Comparison of ENCODE assay signal across 20 cellular contexts in the genomic region with DNA sequence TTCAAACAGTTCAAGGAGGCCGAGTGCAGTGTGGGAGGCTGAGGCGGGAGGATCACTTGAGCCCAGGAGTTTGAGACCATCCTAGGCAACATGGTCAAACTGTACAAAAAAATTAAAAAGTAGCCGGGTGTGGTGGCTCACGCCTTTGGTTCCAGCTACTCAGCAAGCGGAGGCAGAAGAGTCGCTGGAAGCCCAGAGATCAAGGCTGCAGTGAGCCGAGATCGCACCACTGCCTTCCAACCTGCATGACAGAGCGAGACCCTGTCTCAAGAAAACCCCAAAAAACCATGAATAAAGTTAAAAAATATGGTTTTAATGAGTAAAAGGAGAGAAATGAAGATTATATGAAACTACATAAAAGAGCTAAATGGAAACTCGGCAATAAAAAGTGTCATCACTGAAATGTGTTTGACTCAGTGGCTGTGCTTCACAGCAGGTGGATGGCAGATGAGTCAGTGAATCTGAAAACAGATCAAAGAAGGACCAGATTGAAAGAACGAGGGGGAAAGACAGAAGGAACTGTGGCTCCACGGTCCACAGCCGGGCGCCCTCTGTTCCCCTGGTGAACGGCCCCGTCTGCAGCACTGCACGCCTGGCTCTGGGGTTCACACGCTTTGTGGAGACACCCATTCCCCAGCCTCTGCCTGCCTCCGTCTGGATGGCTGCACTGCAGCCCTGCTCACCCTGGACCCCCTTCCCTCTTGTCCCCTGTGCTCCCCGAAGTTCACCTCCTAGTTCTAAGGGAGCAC. TPM values are rescaled to one million over a fixed set of nuclear protein-coding genes. Genes with fewer than 3 reads are reported as not detected.
DNase-seq lines count a peak whose midpoint lies in the region; ATAC-seq, FAIRE-seq and TF ChIP-seq lines count a peak whose summit lies in the region.
"Had no signal": no experiment of that assay in that cellular context is flagged by ENCODE, and none has a peak within 500 bp of the region (broad histone marks: within the 10 kb centered on the region; RNA-seq: fewer than 3 reads in every experiment).

No MANE protein-coding gene starts in this region.

- no peaks in the 10 kb centered on the region for H4K20me1 ChIP-seq in HepG2 (ENCODE audit: insufficient read depth, low read length)

- H3K4me2 ChIP-seq in HepG2 (ENCODE audit: low read depth, low read length), result no peak overlapping the region
- H3K4me2 ChIP-seq: PC-9 had no signal

- H3K4me1 Mint-ChIP-seq in activated T-cell treated with anti-CD3 and anti-CD28 coated beads, Interleukin-2, amount 50 U/mL, for 4 hours (ENCODE audit: low read depth), result peaks cover 21% of the 10 kb centered on the region
- peaks cover 5% of the 10 kb centered on the region for H3K4me1 Mint-ChIP-seq in endothelial cell (ENCODE audit: unreplicated experiment)
- peaks cover 32% of the 10 kb centered on the region for H3K4me1 Mint-ChIP-seq in stimulated activated naive CD8-positive, alpha-beta T cell treated with anti-CD3 and anti-CD28 coated beads, Interleukin-15, Interleukin-2, amounts not matched to agents 100 ng/mL and 50 ng/mL, for 24 hours (ENCODE audit: low read depth)

- H3K9me3 Mint-ChIP-seq in activated T-cell treated with anti-CD3 and anti-CD28 coated beads, Interleukin-2, amount 50 U/mL, for 4 hours, result no peaks in the 10 kb centered on the region
- no peaks in the 10 kb centered on the region for H3K9me3 Mint-ChIP-seq in endothelial cell (ENCODE audit: unreplicated experiment)
- H3K9me3 Mint-ChIP-seq in stimulated activated naive CD8-positive, alpha-beta T cell treated with anti-CD3 and anti-CD28 coated beads, Interleukin-15, Interleukin-2, amounts not matched to agents 100 ng/mL and 50 ng/mL, for 24 hours, result no peaks in the 10 kb centered on the region

- ATAC-seq in HepG2 (no peak), right lobe of liver (no peak)
- ATAC-seq in activated T-cell treated with anti-CD3 and anti-CD28 coated beads, Interleukin-2, amount 50 U/mL, for 4 hours, result peak; percentile 92 to 95
- ATAC-seq: activated CD8-positive, alpha-beta memory T cell treated with anti-CD3 and anti-CD28 coated beads, Interleukin-2, amount 10 ng/mL, durations not matched to agents 7 days and 5 days; body of pancreas had no signal

- H3K9ac ChIP-seq in HepG2 (ENCODE audit: insufficient read depth, low read depth, low read length), result no peak overlapping the region

- H3K79me2 ChIP-seq in HepG2 (ENCODE audit: insufficient read depth, low read length), result no peaks in the 10 kb centered on the region

- H3K36me3 ChIP-seq in HepG2 (replicated peaks in 1 of 2; ENCODE audit: control insufficient read depth in 1 of 2, insufficient read depth in 2 of 2, low read length in 2 of 2) (no peaks in the 10 kb centered on the region), right lobe of liver (no peaks in the 10 kb centered on the region)

- no peak for FAIRE-seq in HepG2 (lab: Jason Lieb, UNC)

- no peak for TF ChIP-seq POLR2A in HepG2 (IDR thresholded peaks at IDR 0.05; ENCODE audit: insufficient read depth in 1 of 2, low read depth in 2 of 2, low read length in 2 of 2)
- TF ChIP-seq POLR2A in right lobe of liver (IDR thresholded peaks at IDR 0.05), result no peak

- DNase-seq in HepG2 (ENCODE audit: low spot score) (no peak), right lobe of liver (no peak), endothelial cell (ENCODE audit: low spot score) (no peak), Ammon's horn (ENCODE audit: low spot score) (no peak)
- no peak for DNase-seq in activated T-cell treated with anti-CD3 and anti-CD28 coated beads, Interleukin-2, amount 50 U/mL, for 4 hours
- DNase-seq in effector CD8-positive, alpha-beta T cell (lab: John Stamatoyannopoulos, UW), result no peak
- DNase-seq: activated CD8-positive, alpha-beta memory T cell treated with anti-CD3 and anti-CD28 coated beads, Interleukin-2, amount 10 ng/mL, durations not matched to agents 7 days and 5 days; AML-193; body of pancreas; HCEC 1CT; Kasumi-1; kidney glomerular epithelial cell; NCI-H1048; NCI-H1930; PC-9 had no signal

- no peak for TF ChIP-seq RAD21 in HepG2 (CRISPR knock-in tag; IDR thresholded peaks at IDR 0.05)

- POLR2A ChIA-PET in HepG2 (lab: Yijun Ruan, JAX), result no interaction called here

- in situ Hi-C loops in HepG2 (cut with HindIII; ENCODE audit: extremely low pct_ligation_motif_present, low pct_unique_long_range_greater_than_20kb), result no loop called here

- H2AFZ ChIP-seq in HepG2 (ENCODE audit: low read length), result no peak overlapping the region
- H2AFZ ChIP-seq: PC-9 had no signal

- no peaks in the 10 kb centered on the region for H3K27me3 ChIP-seq in HepG2 (ENCODE audit: control insufficient read depth in 1 of 2, insufficient read depth in 2 of 2, low read length in 2 of 2)
- no peaks in the 10 kb centered on the region for H3K27me3 ChIP-seq in right lobe of liver
- H3K27me3 ChIP-seq: body of pancreas, upper lobe of left lung had no signal

- peak overlapping the region; percentile 64 for H3K27ac Mint-ChIP-seq in endothelial cell (ENCODE audit: unreplicated experiment)
- H3K27ac Mint-ChIP-seq in stimulated activated naive CD8-positive, alpha-beta T cell treated with anti-CD3 and anti-CD28 coated beads, Interleukin-15, Interleukin-2, amounts not matched to agents 100 ng/mL and 50 ng/mL, for 24 hours, result peak overlapping the region; percentile 38
- H3K27ac Mint-ChIP-seq: activated CD8-positive, alpha-beta memory T cell treated with anti-CD3 and anti-CD28 coated beads, Interleukin-2, amount 10 ng/mL, durations not matched to agents 7 days and 5 days had no signal

- TF ChIP-seq CTCF in HepG2 (CRISPR knock-in tag; IDR thresholded peaks at IDR 0.05), result no peak
- no peak for TF ChIP-seq CTCF in right lobe of liver (IDR thresholded peaks at IDR 0.05)
- TF ChIP-seq CTCF in endothelial cell (IDR thresholded peaks at IDR 0.05; ENCODE audit: unreplicated experiment), result no peak

- 90% methylated on average over 20 of the region's 20 CpGs for WGBS in HepG2 (ENCODE audit: low lambda C conversion rate)
- 81% methylated on average over 4 of the region's 20 CpGs for WGBS in right lobe of liver (ENCODE audit: insufficient coverage, low coverage, low lambda C conversion rate, missing lambda C conversion rate)

- peaks cover 4% of the 10 kb centered on the region for H3K36me3 Mint-ChIP-seq in activated T-cell treated with anti-CD3 and anti-CD28 coated beads, Interleukin-2, amount 50 U/mL, for 4 hours (ENCODE audit: insufficient read depth)
- peaks cover 33% of the 10 kb centered on the region for H3K36me3 Mint-ChIP-seq in endothelial cell (ENCODE audit: low read depth, unreplicated experiment)
- H3K36me3 Mint-ChIP-seq in stimulated activated naive CD8-positive, alpha-beta T cell treated with anti-CD3 and anti-CD28 coated beads, Interleukin-15, Interleukin-2, amounts not matched to agents 100 ng/mL and 50 ng/mL, for 24 hours (ENCODE audit: low read depth), result peaks cover 16% of the 10 kb centered on the region

- CTCF ChIA-PET in HepG2 (lab: Yijun Ruan, JAX; ENCODE audit: low intra/inter-chr PET ratio, low total read pairs), result no interaction called here

- no TSS peak for BruUV-seq in HepG2 (replicated peaks; lab: Mats Ljungman, UMichigan)

- H3K4me3 ChIP-seq in HepG2 (replicated peaks in 1 of 3; ENCODE audit: insufficient read depth in 1 of 3, low read depth in 2 of 3, low read length in 3 of 3) (no peak overlapping the region), right lobe of liver (no peak overlapping the region)
- H3K4me3 ChIP-seq: body of pancreas, PC-9, upper lobe of left lung had no signal

- TF ChIP-seq EP300 in HepG2 (IDR thresholded peaks at IDR 0.05; ENCODE audit: low read depth in 2 of 2, low read length in 2 of 2), result no peak
- TF ChIP-seq EP300 in HepG2 (CRISPR knock-in tag; IDR thresholded peaks at IDR 0.05; ENCODE audit: borderline replicate concordance), result no peak

- H3K4me1 ChIP-seq in HepG2 (ENCODE audit: insufficient read depth, low read length), result peaks cover 26% of the 10 kb centered on the region
- H3K4me1 ChIP-seq in right lobe of liver, result peaks cover 0 to 12% (median 0%) of the 10 kb centered on the region in 4 donors
- H3K4me1 ChIP-seq: body of pancreas had no signal

- intact Hi-C loops in HepG2 (cut with micrococcal nuclease; ENCODE audit: unreplicated experiment) (no loop called here), right lobe of liver (cut with DNase I) (loop anchor here in 1 of 2 donors (10.0 kb wide), 1 partner anchor 303 kb away; no protein-coding TSS in a partner anchor)

- H3K4me3 Mint-ChIP-seq in activated T-cell treated with anti-CD3 and anti-CD28 coated beads, Interleukin-2, amount 50 U/mL, for 4 hours, result peak overlapping the region; percentile 20
- H3K4me3 Mint-ChIP-seq in endothelial cell (ENCODE audit: unreplicated experiment), result peak overlapping the region; percentile 48
- H3K4me3 Mint-ChIP-seq in stimulated activated naive CD8-positive, alpha-beta T cell treated with anti-CD3 and anti-CD28 coated beads, Interleukin-15, Interleukin-2, amounts not matched to agents 100 ng/mL and 50 ng/mL, for 24 hours, result no peak overlapping the region
- H3K4me3 Mint-ChIP-seq: activated CD8-positive, alpha-beta memory T cell treated with anti-CD3 and anti-CD28 coated beads, Interleukin-2, amount 10 ng/mL, durations not matched to agents 7 days and 5 days had no signal

- H3K27me3 Mint-ChIP-seq in activated T-cell treated with anti-CD3 and anti-CD28 coated beads, Interleukin-2, amount 50 U/mL, for 4 hours (ENCODE audit: low read depth), result no peaks in the 10 kb centered on the region
- H3K27me3 Mint-ChIP-seq in endothelial cell (ENCODE audit: unreplicated experiment), result peaks cover 7% of the 10 kb centered on the region
- H3K27me3 Mint-ChIP-seq in stimulated activated naive CD8-positive, alpha-beta T cell treated with anti-CD3 and anti-CD28 coated beads, Interleukin-15, Interleukin-2, amounts not matched to agents 100 ng/mL and 50 ng/mL, for 24 hours, result no peaks in the 10 kb centered on the region
- H3K27me3 Mint-ChIP-seq: activated CD8-positive, alpha-beta memory T cell treated with anti-CD3 and anti-CD28 coated beads, Interleukin-2, amount 10 ng/mL, durations not matched to agents 7 days and 5 days had no signal

- H3K9me3 ChIP-seq in HepG2 (ENCODE audit: low read length), result no peaks in the 10 kb centered on the region
- no peaks in the 10 kb centered on the region for H3K9me3 ChIP-seq in right lobe of liver
- H3K9me3 ChIP-seq: body of pancreas, upper lobe of left lung had no signal

- H3K27ac ChIP-seq in HepG2 (ENCODE audit: extremely low read length, insufficient read depth, low read length) (no peak overlapping the region), right lobe of liver (no peak overlapping the region)
- H3K27ac ChIP-seq: body of pancreas, PC-9, upper lobe of left lung, VCaP had no signal

RNA-seq across cellular contexts. Expression of gene EXD3, which starts 25.1 kb away (rescaled TPM):
- total RNA-seq in HepG2 (2016; rRNA removed; fragmentation: Illumina TruSeq; extraction: Trizol) (1.3 and 2.7 TPM in 2 replicates), right lobe of liver (10 to 100 TPM in 3 of 6 experiments, 1 to 10 TPM in 3; 3.3 to 14.4 (median 10.6) TPM), endothelial cell (ENCODE audit: unreplicated experiment) (19.9 TPM)
- total RNA-seq in HepG2 (2016; cell fraction: cytosol; rRNA removed; fragmentation: Illumina TruSeq; extraction: Trizol; ENCODE audit: low read depth), result 1.1 and 1.7 TPM in 2 replicates
- 1.3 and 3.1 TPM in 2 replicates for total RNA-seq in HepG2 (2016; cell fraction: insoluble cytoplasmic fraction; rRNA removed; fragmentation: Illumina TruSeq; extraction: Trizol)
- 1.6 and 2.4 TPM in 2 replicates for total RNA-seq in HepG2 (2016; cell fraction: membrane; rRNA removed; fragmentation: Illumina TruSeq; extraction: Trizol)
- 3.0 and 3.1 TPM in 2 replicates for total RNA-seq in HepG2 (2016; cell fraction: nucleus; rRNA removed; fragmentation: Illumina TruSeq; extraction: Trizol)
- 4.8 and 9.1 TPM in 2 replicates for polyA plus RNA-seq in HepG2 (2011; rRNA removed)
- 1.6 and 3.2 TPM in 2 replicates for polyA plus RNA-seq in HepG2 (2011; cell fraction: cytosol; rRNA removed)
- polyA plus RNA-seq in HepG2 (2011; cell fraction: nucleus; rRNA removed), result 82.5 and 82.6 TPM in 2 replicates
- 4.7 and 9.6 TPM in 2 replicates for polyA plus RNA-seq in HepG2 (2012)
- 3.8 and 4.6 TPM in 2 replicates for polyA plus RNA-seq in HepG2 (2016; cell fraction: cytosol; fragmentation: Illumina TruSeq; extraction: Trizol; ENCODE audit: low read depth)
- polyA plus RNA-seq in HepG2 (2016; cell fraction: insoluble cytoplasmic fraction; fragmentation: Illumina TruSeq; extraction: Trizol; ENCODE audit: low read depth), result 2.3 and 2.8 TPM in 2 replicates
- 5.3 and 6.7 TPM in 2 replicates for polyA plus RNA-seq in HepG2 (2016; cell fraction: membrane; fragmentation: Illumina TruSeq; extraction: Trizol; ENCODE audit: low read depth)
- polyA plus RNA-seq in HepG2 (2016; cell fraction: nucleus; fragmentation: Illumina TruSeq; extraction: Trizol; ENCODE audit: insufficient read depth, low read depth), result 8.9 and 9.7 TPM in 2 replicates
- 3.4 and 4.2 TPM in 2 replicates for polyA minus RNA-seq in HepG2 (2011; rRNA and poly(A)+ RNA removed; ENCODE audit: low replicate concordance)
- 0.62 and 2.6 TPM in 2 replicates for polyA minus RNA-seq in HepG2 (2011; cell fraction: cytosol; rRNA and poly(A)+ RNA removed)
- polyA minus RNA-seq in HepG2 (2011; cell fraction: nucleus; rRNA and poly(A)+ RNA removed), result 6.6 and 9.0 TPM in 2 replicates
- total RNA-seq in activated T-cell treated with anti-CD3 and anti-CD28 coated beads, Interleukin-2, amount 50 U/mL, for 4 hours, result 1 to 10 TPM; 1.7 to 2.8 (median 2.5) TPM

RNA-seq across cellular contexts. Expression of gene NOXA1, which starts 25.3 kb away (rescaled TPM):
- total RNA-seq in HepG2 (2016; rRNA removed; fragmentation: Illumina TruSeq; extraction: Trizol) (0.63 and 1.2 TPM in 2 replicates), right lobe of liver (1 to 10 TPM; 4.7 to 8.0 (median 5.7) TPM), endothelial cell (ENCODE audit: unreplicated experiment) (0.36 TPM)
- total RNA-seq in HepG2 (2016; cell fraction: cytosol; rRNA removed; fragmentation: Illumina TruSeq; extraction: Trizol; ENCODE audit: low read depth), result 0.81 and 1.1 TPM in 2 replicates
- total RNA-seq in HepG2 (2016; cell fraction: insoluble cytoplasmic fraction; rRNA removed; fragmentation: Illumina TruSeq; extraction: Trizol), result 0.82 and 1.9 TPM in 2 replicates
- total RNA-seq in HepG2 (2016; cell fraction: membrane; rRNA removed; fragmentation: Illumina TruSeq; extraction: Trizol), result 0.46 and 1.00 TPM in 2 replicates
- 1.6 and 2.0 TPM in 2 replicates for total RNA-seq in HepG2 (2016; cell fraction: nucleus; rRNA removed; fragmentation: Illumina TruSeq; extraction: Trizol)
- 0.78 and 2.1 TPM in 2 replicates for polyA plus RNA-seq in HepG2 (2011; rRNA removed)
- polyA plus RNA-seq in HepG2 (2011; cell fraction: cytosol; rRNA removed), result 0.53 and 1.0 TPM in 2 replicates
- 17.1 and 17.5 TPM in 2 replicates for polyA plus RNA-seq in HepG2 (2011; cell fraction: nucleus; rRNA removed)
- 0.76 and 1.0 TPM in 2 replicates for polyA plus RNA-seq in HepG2 (2012)
- 0.60 and 0.67 TPM in 2 replicates for polyA plus RNA-seq in HepG2 (2016; cell fraction: cytosol; fragmentation: Illumina TruSeq; extraction: Trizol; ENCODE audit: low read depth)
- polyA plus RNA-seq in HepG2 (2016; cell fraction: insoluble cytoplasmic fraction; fragmentation: Illumina TruSeq; extraction: Trizol; ENCODE audit: low read depth), result 0.39 and 0.46 TPM in 2 replicates
- polyA plus RNA-seq in HepG2 (2016; cell fraction: membrane; fragmentation: Illumina TruSeq; extraction: Trizol; ENCODE audit: low read depth), result 0.44 and 0.56 TPM in 2 replicates
- polyA plus RNA-seq in HepG2 (2016; cell fraction: nucleus; fragmentation: Illumina TruSeq; extraction: Trizol; ENCODE audit: insufficient read depth, low read depth), result 3.7 and 3.8 TPM in 2 replicates
- polyA minus RNA-seq in HepG2 (2011; rRNA and poly(A)+ RNA removed; ENCODE audit: low replicate concordance), result 0.44 and 0.61 TPM in 2 replicates
- polyA minus RNA-seq in HepG2 (2011; cell fraction: cytosol; rRNA and poly(A)+ RNA removed), result 0.44 TPM in 1 of 2 replicates, not detected in the other
- 1.8 and 3.4 TPM in 2 replicates for polyA minus RNA-seq in HepG2 (2011; cell fraction: nucleus; rRNA and poly(A)+ RNA removed)
- total RNA-seq in activated T-cell treated with anti-CD3 and anti-CD28 coated beads, Interleukin-2, amount 50 U/mL, for 4 hours, result under 1 TPM; 0.34 to 0.82 (median 0.46) TPM

RNA-seq across cellular contexts. Expression of gene ENTPD8, which starts 43.3 kb away (rescaled TPM):
- total RNA-seq in HepG2 (2016; rRNA removed; fragmentation: Illumina TruSeq; extraction: Trizol), result 0.21 and 0.44 TPM in 2 replicates
- 0.09 and 0.20 TPM in 2 replicates for total RNA-seq in HepG2 (2016; cell fraction: cytosol; rRNA removed; fragmentation: Illumina TruSeq; extraction: Trizol; ENCODE audit: low read depth)
- 0.33 and 0.43 TPM in 2 replicates for total RNA-seq in HepG2 (2016; cell fraction: insoluble cytoplasmic fraction; rRNA removed; fragmentation: Illumina TruSeq; extraction: Trizol)
- total RNA-seq in HepG2 (2016; cell fraction: membrane; rRNA removed; fragmentation: Illumina TruSeq; extraction: Trizol), result 0.21 and 0.37 TPM in 2 replicates
- total RNA-seq in HepG2 (2016; cell fraction: nucleus; rRNA removed; fragmentation: Illumina TruSeq; extraction: Trizol), result 0.28 and 0.34 TPM in 2 replicates
- polyA plus RNA-seq in HepG2 (2011; rRNA removed), result 0.26 and 0.38 TPM in 2 replicates
- 0.21 and 0.30 TPM in 2 replicates for polyA plus RNA-seq in HepG2 (2011; cell fraction: cytosol; rRNA removed)
- 3.0 and 3.2 TPM in 2 replicates for polyA plus RNA-seq in HepG2 (2011; cell fraction: nucleus; rRNA removed)
- 0.35 and 0.44 TPM in 2 replicates for polyA plus RNA-seq in HepG2 (2012)
- 0.05 and 0.14 TPM in 2 replicates for polyA plus RNA-seq in HepG2 (2016; cell fraction: cytosol; fragmentation: Illumina TruSeq; extraction: Trizol; ENCODE audit: low read depth)
- polyA plus RNA-seq in HepG2 (2016; cell fraction: insoluble cytoplasmic fraction; fragmentation: Illumina TruSeq; extraction: Trizol; ENCODE audit: low read depth), result 0.25 TPM in 1 of 2 replicates, not detected in the other
- 0.08 and 0.15 TPM in 2 replicates for polyA plus RNA-seq in HepG2 (2016; cell fraction: membrane; fragmentation: Illumina TruSeq; extraction: Trizol; ENCODE audit: low read depth)
- polyA plus RNA-seq in HepG2 (2016; cell fraction: nucleus; fragmentation: Illumina TruSeq; extraction: Trizol; ENCODE audit: insufficient read depth, low read depth), result 0.79 and 0.97 TPM in 2 replicates
- polyA minus RNA-seq in HepG2 (2011; rRNA and poly(A)+ RNA removed; ENCODE audit: low replicate concordance), result 0.26 TPM in 1 of 2 replicates, not detected in the other
- not detected in 2 replicates for polyA minus RNA-seq in HepG2 (2011; cell fraction: cytosol; rRNA and poly(A)+ RNA removed)
- polyA minus RNA-seq in HepG2 (2011; cell fraction: nucleus; rRNA and poly(A)+ RNA removed), result 0.26 and 0.37 TPM in 2 replicates
- total RNA-seq in right lobe of liver, result 10 to 100 TPM in 2 of 6 experiments, 1 to 10 TPM in 4; 3.3 to 11.5 (median 7.5) TPM
- total RNA-seq in activated T-cell treated with anti-CD3 and anti-CD28 coated beads, Interleukin-2, amount 50 U/mL, for 4 hours, result not detected
- 0.21 TPM for total RNA-seq in endothelial cell (ENCODE audit: unreplicated experiment)
- total RNA-seq: activated CD8-positive, alpha-beta memory T cell treated with anti-CD3 and anti-CD28 coated beads, Interleukin-2, amount 10 ng/mL, durations not matched to agents 7 days and 5 days; osteoblast had no signal
- polyA plus RNA-seq: fibroblast of lung had no signal

Comparison
In these comparisons a context has a peak if more than half of its experiments do, and no peak if none do; other contexts are left out.
1. ATAC-seq: peak in activated T-cell treated with anti-CD3 and anti-CD28 coated beads, Interleukin-2, amount 50 U/mL, for 4 hours (2 of 2); none in HepG2 (single experiment) and right lobe of liver (0 of 4).